22 cellular contexts compared by ENCODE assay signal in the genomic region with DNA sequence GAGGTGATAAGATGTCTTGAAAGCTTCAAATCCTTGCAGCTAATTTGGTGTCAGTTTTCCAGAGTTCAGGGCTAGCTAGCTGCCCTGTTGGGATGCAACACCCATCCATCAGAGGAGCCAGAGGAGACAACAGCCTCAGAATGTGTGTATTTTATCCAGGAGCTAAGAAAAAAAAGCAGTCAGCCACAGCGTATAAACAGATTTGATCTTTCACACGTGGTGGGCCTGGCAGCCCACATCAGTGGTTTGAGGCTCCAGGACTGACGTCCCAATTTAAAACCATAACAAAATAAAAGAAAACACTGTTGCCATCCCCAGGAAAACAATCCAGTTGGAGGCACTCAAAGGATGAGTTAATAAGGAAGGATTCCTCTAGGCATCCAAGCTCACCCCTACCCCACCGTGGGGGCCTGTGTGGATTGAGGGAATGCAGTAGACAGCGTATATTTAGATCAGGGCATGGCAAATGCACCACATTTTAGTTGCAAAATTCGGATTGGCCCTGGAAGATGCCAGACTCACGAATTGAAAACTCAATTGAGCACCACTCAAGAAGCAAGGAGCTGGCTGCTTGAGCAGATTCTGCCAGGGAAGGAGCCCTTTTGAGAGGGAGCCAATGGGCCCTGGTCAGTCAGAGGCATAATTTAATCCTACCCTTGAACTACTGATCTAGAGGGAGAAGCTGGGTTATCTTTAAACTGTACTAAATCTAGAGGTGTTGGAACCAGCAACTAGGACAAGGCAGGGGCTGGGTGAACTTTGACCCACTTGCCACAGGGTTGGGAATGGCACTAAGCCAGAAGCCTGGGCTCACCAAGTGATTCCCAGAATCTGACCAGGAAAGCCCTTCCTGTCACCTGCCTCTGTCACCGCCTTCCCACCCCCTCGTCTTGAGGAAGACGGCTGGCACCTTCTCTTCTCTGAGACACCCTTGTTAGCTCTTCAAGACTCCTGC. TPM values are rescaled to one million over a fixed set of nuclear protein-coding genes. Genes with fewer than 3 reads are reported as not detected.
A peak's percentile ranks its signal among the peaks of the same experiment; 100 is the strongest.
DNase-seq lines count a peak whose midpoint lies in the region; ATAC-seq and TF ChIP-seq lines count a peak whose summit lies in the region.
"Had no signal": no experiment of that assay in that cellular context is flagged by ENCODE, and none has a peak within 500 bp of the region (broad histone marks: within the 10 kb centered on the region; RNA-seq: fewer than 3 reads in every experiment).

No MANE protein-coding gene starts in this region.

- H4K5ac ChIP-seq in IMR-90 (ENCODE audit: low read depth, low read length): no peak overlapping the region

- no peak overlapping the region for H2AK5ac ChIP-seq in IMR-90 (ENCODE audit: low read depth, low read length)

- intact Hi-C loops in CD4-positive, alpha-beta memory T cell (cut with micrococcal nuclease): no loop called here
- intact Hi-C loops in IMR-90 (cut with micrococcal nuclease) (no loop called here), stomach (cut with DNase I; ENCODE audit: low total_unique reads) (no loop called here)
- intact Hi-C loops in naive thymus-derived CD4-positive, alpha-beta T cell (cut with micrococcal nuclease): no loop called here

- BruUV-seq in IMR-90 (replicated peaks; lab: Mats Ljungman, UMichigan): no TSS peak

- no peak overlapping the region for H2BK120ac ChIP-seq in IMR-90 (ENCODE audit: low read depth, low read length)

- ATAC-seq in IMR-90 (ENCODE audit: low read depth) (peak; percentile 54), HG03108 (IDR thresholded peaks at IDR 0.05; ENCODE audit: unreplicated experiment) (no peak)
- peak; percentile 32 for ATAC-seq in naive thymus-derived CD4-positive, alpha-beta T cell
- ATAC-seq: activated T-helper 17 cell treated with anti-CD3 and anti-CD28 coated beads, Interleukin-2, amount 50 U/mL, for 72 hours had no signal

- no peak overlapping the region for H3K4me3 Mint-ChIP-seq in CD4-positive, alpha-beta memory T cell
- no peak overlapping the region for H3K4me3 Mint-ChIP-seq in naive thymus-derived CD4-positive, alpha-beta T cell
- H3K4me3 Mint-ChIP-seq: activated T-helper 17 cell treated with anti-CD3 and anti-CD28 coated beads, Interleukin-2, amount 50 U/mL, for 72 hours; CD4-positive, CD25-positive, alpha-beta regulatory T cell had no signal

- H3K9me3 ChIP-seq in CD4-positive, alpha-beta memory T cell (ENCODE audit: control insufficient read depth in 1 of 2, low read length in 2 of 2): no peaks in the 10 kb centered on the region
- H3K9me3 ChIP-seq in IMR-90 (ENCODE audit: control insufficient read depth, insufficient read depth, low read length) (no peaks in the 10 kb centered on the region), stomach (no peaks in the 10 kb centered on the region)
- no peaks in the 10 kb centered on the region for H3K9me3 ChIP-seq in naive thymus-derived CD4-positive, alpha-beta T cell (ENCODE audit: control insufficient read depth in 2 of 3, low read length in 3 of 3)
- H3K9me3 ChIP-seq: testis had no signal

- H3K27ac Mint-ChIP-seq in CD4-positive, alpha-beta memory T cell: peak overlapping the region in 3 of 7 donors; percentile 48 to 79 (median 74)
- H3K27ac Mint-ChIP-seq in naive thymus-derived CD4-positive, alpha-beta T cell: no peak overlapping the region
- H3K27ac Mint-ChIP-seq: activated T-helper 17 cell treated with anti-CD3 and anti-CD28 coated beads, Interleukin-2, amount 50 U/mL, for 72 hours; CD4-positive, CD25-positive, alpha-beta regulatory T cell had no signal

- no peak overlapping the region for H3K56ac ChIP-seq in IMR-90 (ENCODE audit: extremely low read depth, insufficient read depth, low read length)

- H3K14ac ChIP-seq in IMR-90 (replicated peaks; ENCODE audit: low read depth, low read length): no peak overlapping the region

- H3K4ac ChIP-seq in IMR-90 (ENCODE audit: low read depth, low read length): no peak overlapping the region

- TF ChIP-seq CTCF in IMR-90 (conservative IDR thresholded peaks at IDR 0.05; ENCODE audit: low read depth, low read length): no peak
- TF ChIP-seq CTCF in stomach (IDR thresholded peaks at IDR 0.05): no peak

- DNase-seq in CD4-positive, alpha-beta memory T cell: peak in 3 of 5 donors; percentile 12 to 20 (median 14)
- peak; percentile 6 for DNase-seq in IMR-90
- peak; percentile 41 for DNase-seq in fibroblast of peridontal ligament (ENCODE audit: extremely low read depth)
- no peak for DNase-seq in naive thymus-derived CD4-positive, alpha-beta T cell
- DNase-seq in foreskin melanocyte: no peak
- no peak for DNase-seq in stomach
- DNase-seq: activated CD4-positive, alpha-beta T cell treated with anti-CD3 and anti-CD28 coated beads for 1 hour; amygdala; CD4-positive, CD25-positive, alpha-beta regulatory T cell; DMS53; kidney glomerular epithelial cell; NCI-H146; NCI-H2171 treated with DMSO at 0.1 percent for 48 hours; NCI-H748 treated with DMSO at 0.1 percent for 48 hours; occipital lobe; retina; SW 1271; testis had no signal

- H3K36me3 Mint-ChIP-seq in CD4-positive, alpha-beta memory T cell: no peaks in the 10 kb centered on the region
- no peaks in the 10 kb centered on the region for H3K36me3 Mint-ChIP-seq in naive thymus-derived CD4-positive, alpha-beta T cell
- H3K36me3 Mint-ChIP-seq: CD4-positive, CD25-positive, alpha-beta regulatory T cell had no signal

- H3K4me3 ChIP-seq in CD4-positive, alpha-beta memory T cell (ENCODE audit: low read length in 2 of 2): no peak overlapping the region
- H3K4me3 ChIP-seq in IMR-90 (ENCODE audit: insufficient read depth, low read depth, low read length): no peak overlapping the region
- no peak overlapping the region for H3K4me3 ChIP-seq in naive thymus-derived CD4-positive, alpha-beta T cell (ENCODE audit: low read length)
- no peak overlapping the region for H3K4me3 ChIP-seq in stomach
- H3K4me3 ChIP-seq: testis had no signal

- TF ChIP-seq EP300 in stomach (IDR thresholded peaks at IDR 0.05): no peak

- no peak overlapping the region for H2AK9ac ChIP-seq in IMR-90 (replicated peaks; ENCODE audit: low read depth, low read length, poor library complexity)

- H3K27me3 ChIP-seq in CD4-positive, alpha-beta memory T cell (ENCODE audit: insufficient read depth, low read length): no peaks in the 10 kb centered on the region
- H3K27me3 ChIP-seq in IMR-90 (ENCODE audit: control insufficient read depth, insufficient read depth, low read length): no peaks in the 10 kb centered on the region
- H3K27me3 ChIP-seq in naive thymus-derived CD4-positive, alpha-beta T cell (ENCODE audit: control insufficient read depth in 2 of 2, insufficient read depth in 2 of 2, low read length in 2 of 2): no peaks in the 10 kb centered on the region
- H3K27me3 ChIP-seq in stomach: peaks cover 0 to 4% (median 0%) of the 10 kb centered on the region in 3 donors
- H3K27me3 ChIP-seq: testis had no signal

- peaks cover 0 to 7% (median 4%) of the 10 kb centered on the region in 4 donors for H3K4me1 Mint-ChIP-seq in CD4-positive, alpha-beta memory T cell
- H3K4me1 Mint-ChIP-seq in naive thymus-derived CD4-positive, alpha-beta T cell: peaks cover 0 to 5% (median 0%) of the 10 kb centered on the region in 7 donors
- H3K4me1 Mint-ChIP-seq: activated T-helper 17 cell treated with anti-CD3 and anti-CD28 coated beads, Interleukin-2, amount 50 U/mL, for 72 hours; CD4-positive, CD25-positive, alpha-beta regulatory T cell had no signal

- H3K4me2 ChIP-seq in IMR-90 (ENCODE audit: low read depth, low read length): no peak overlapping the region

- no peak overlapping the region for H2AFZ ChIP-seq in IMR-90 (replicated peaks; ENCODE audit: low read length, poor library complexity)

- no peak overlapping the region for H4K8ac ChIP-seq in IMR-90 (ENCODE audit: low read depth in 2 of 2, low read length in 2 of 2)

- no peak overlapping the region; the same call in 2 of the 3 replicates for H2BK15ac ChIP-seq in IMR-90 (ENCODE audit: low read depth, low read length)

- H3K18ac ChIP-seq in IMR-90 (ENCODE audit: low read depth, low read length): no peak overlapping the region

- H3K27ac ChIP-seq in CD4-positive, alpha-beta memory T cell (ENCODE audit: low read depth, low read length): no peak overlapping the region
- H3K27ac ChIP-seq in IMR-90 (ENCODE audit: insufficient read depth, low read length) (no peak overlapping the region), stomach (no peak overlapping the region)
- H3K27ac ChIP-seq in naive thymus-derived CD4-positive, alpha-beta T cell (ENCODE audit: low read depth, low read length): no peak overlapping the region
- H3K27ac ChIP-seq: testis had no signal

- CTCF ChIA-PET in CD4-positive, alpha-beta memory T cell (lab: Charles Lee; ENCODE audit: partially characterized antibody): no interaction called here
- CTCF ChIA-PET in IMR-90 (lab: Yijun Ruan, JAX): interaction anchor here (0.6 kb wide), 1 partner anchor 22 kb away, joined by 3 read pairs; no protein-coding TSS in a partner anchor
- CTCF ChIA-PET in naive thymus-derived CD4-positive, alpha-beta T cell (lab: Charles Lee): no interaction called here

- no peaks in the 10 kb centered on the region; the same call in 1 of the 2 replicates for H3K9me1 ChIP-seq in IMR-90 (ENCODE audit: insufficient read depth, low read length)

- no peak overlapping the region for H3K9ac ChIP-seq in IMR-90 (ENCODE audit: low read depth, low read length)

- POLR2A ChIA-PET in CD4-positive, alpha-beta memory T cell (lab: Charles Lee; ENCODE audit: partially characterized antibody): no interaction called here
- POLR2A ChIA-PET in IMR-90 (lab: Charles Lee; ENCODE audit: unreplicated experiment): no interaction called here
- POLR2A ChIA-PET in naive thymus-derived CD4-positive, alpha-beta T cell (lab: Charles Lee): no interaction called here

- no peak overlapping the region for H3K23ac ChIP-seq in IMR-90 (ENCODE audit: low read depth, low read length)

- dilution Hi-C loops in IMR-90 (cut with HindIII; ENCODE audit: low sequenced_read_pairs, unreplicated experiment): no loop called here

- peaks cover 12 to 18% of the 10 kb centered on the region in 2 donors for H3K27me3 Mint-ChIP-seq in CD4-positive, alpha-beta memory T cell
- H3K27me3 Mint-ChIP-seq in naive thymus-derived CD4-positive, alpha-beta T cell: peaks cover 12 to 50% (median 26%) of the 10 kb centered on the region in 5 donors

- no peaks in the 10 kb centered on the region for H3K4me1 ChIP-seq in CD4-positive, alpha-beta memory T cell (ENCODE audit: insufficient read depth, low read length)
- H3K4me1 ChIP-seq in IMR-90 (ENCODE audit: control insufficient read depth, insufficient read depth, low read length) (peaks cover under 1% of the 10 kb centered on the region; the same call in 1 of the 2 replicates), stomach (no peaks in the 10 kb centered on the region)
- H3K4me1 ChIP-seq in naive thymus-derived CD4-positive, alpha-beta T cell (ENCODE audit: control insufficient read depth in 2 of 2, insufficient read depth in 2 of 2, low read length in 2 of 2): peaks cover 0 to 12% of the 10 kb centered on the region in 2 donors

- no peak for TF ChIP-seq POLR2A in IMR-90 (IDR thresholded peaks at IDR 0.05; ENCODE audit: low read depth, low read length)
- no peak for TF ChIP-seq POLR2A in stomach (IDR thresholded peaks at IDR 0.05)

- in situ Hi-C loops in IMR-90 (cut with MboI; ENCODE audit: low sequenced_read_pairs): no loop called here

- H3K9me3 Mint-ChIP-seq in CD4-positive, alpha-beta memory T cell: peaks cover 0 to 2% (median 0%) of the 10 kb centered on the region in 8 donors
- no peaks in the 10 kb centered on the region for H3K9me3 Mint-ChIP-seq in naive thymus-derived CD4-positive, alpha-beta T cell
- H3K9me3 Mint-ChIP-seq: activated T-helper 17 cell treated with anti-CD3 and anti-CD28 coated beads, Interleukin-2, amount 50 U/mL, for 72 hours; CD4-positive, CD25-positive, alpha-beta regulatory T cell had no signal

- no peak overlapping the region for H2BK5ac ChIP-seq in IMR-90 (ENCODE audit: low read depth, low read length, poor library complexity, severe bottlenecking)

- no peak overlapping the region for H4K91ac ChIP-seq in IMR-90 (ENCODE audit: insufficient read depth, low read depth, low read length)

- no peaks in the 10 kb centered on the region for H4K20me1 ChIP-seq in IMR-90 (ENCODE audit: insufficient read depth, low read length)

- TF ChIP-seq RAD21 in IMR-90 (IDR thresholded peaks at IDR 0.05; ENCODE audit: low read length): no peak

- H3K36me3 ChIP-seq in CD4-positive, alpha-beta memory T cell (ENCODE audit: insufficient read depth, low read length): no peaks in the 10 kb centered on the region
- H3K36me3 ChIP-seq in IMR-90 (ENCODE audit: control insufficient read depth, insufficient read depth, low read length): no peaks in the 10 kb centered on the region
- no peaks in the 10 kb centered on the region for H3K36me3 ChIP-seq in naive thymus-derived CD4-positive, alpha-beta T cell (ENCODE audit: control insufficient read depth in 2 of 3, insufficient read depth in 3 of 3, low read length in 3 of 3)
- no peaks in the 10 kb centered on the region for H3K36me3 ChIP-seq in stomach

- H3K79me1 ChIP-seq in IMR-90 (ENCODE audit: low read depth in 1 of 2, low read length in 2 of 2): no peaks in the 10 kb centered on the region

- 80% methylated on average over 1 of the region's 10 CpGs; no CpG with 5 or more reads in 1 of the 2 experiments for WGBS in IMR-90 (ENCODE audit: extremely low coverage in 2 of 2, insufficient read length in 1 of 2), 2 experiments
- WGBS in stomach, 5 donors: 63 to 75% (median 68%) methylated on average over 10 of the region's 10 CpGs

- H2BK20ac ChIP-seq in IMR-90 (ENCODE audit: low read depth, low read length): no peak overlapping the region

RNA-seq across cellular contexts. Expression of a gene that starts 17.5 kb away (rescaled TPM):
- not detected for total RNA-seq in CD4-positive, alpha-beta memory T cell
- not detected for polyA plus RNA-seq in CD4-positive, alpha-beta memory T cell
- total RNA-seq in IMR-90 (2012; rRNA removed) (0.18 and 0.56 TPM in 2 replicates), stomach (1 to 10 TPM in 1 of 5 donors, under 1 TPM in 2, not detected in 2; 0.18 to 9.3 (median 0.45) TPM)
- polyA plus RNA-seq in IMR-90 (2012; rRNA removed) (1.5 and 1.6 TPM in 2 replicates), stomach (under 1 TPM in 2 of 3 donors, not detected in 1; 0.18 to 0.25 TPM)
- polyA plus RNA-seq in IMR-90 (2012; cell fraction: cytosol; rRNA removed): 0.76 and 1.5 TPM in 2 replicates
- polyA plus RNA-seq in IMR-90 (2012; cell fraction: nucleus; rRNA removed; ENCODE audit: low replicate concordance): 0.54 and 1.4 TPM in 2 replicates
- under 1 TPM in 1 of 5 experiments, not detected in 4; 0.10 TPM for total RNA-seq in naive thymus-derived CD4-positive, alpha-beta T cell
- not detected for polyA plus RNA-seq in naive thymus-derived CD4-positive, alpha-beta T cell
- total RNA-seq: activated T-helper 17 cell treated with anti-CD3 and anti-CD28 coated beads, Interleukin-2, amount 50 U/mL, for 72 hours; CD4-positive, CD25-positive, alpha-beta regulatory T cell; H1; mononuclear cell had no signal
- polyA plus RNA-seq: CD4-positive, CD25-positive, alpha-beta regulatory T cell; H1 had no signal

Comparison
In these comparisons a context has a peak if more than half of its experiments do, and no peak if none do; other contexts are left out.
1. DNase-seq: peak in CD4-positive, alpha-beta memory T cell (3 of 5), IMR-90 (single experiment) and fibroblast of peridontal ligament (single experiment); none in naive thymus-derived CD4-positive, alpha-beta T cell (0 of 9), foreskin melanocyte (single experiment) and stomach (single experiment).